In genomic region chr19:52028027-52028779, GRCh38 we compare ENCODE assay signal across 8 cellular contexts. TPM values are rescaled to one million over a fixed set of nuclear protein-coding genes. Genes with fewer than 3 reads are reported as not detected.
DNase-seq lines count a peak whose midpoint lies in the region; ATAC-seq and TF ChIP-seq lines count a peak whose summit lies in the region.

Gene ZNF614 (minus strand): TSS chr19:52028379. CDS start chr19:52025745, 2,634 bp downstream.

- DNase-seq in Daoy (ENCODE audit: low read depth) (peak; percentile 91), Karpas-422 (peak; percentile 97), RWPE2 (ENCODE audit: low spot score) (peak; percentile 80), activated gamma-delta T cell (lab: John Stamatoyannopoulos, UW) (peak; percentile 67), fibroblast of the conjunctiva (ENCODE audit: low read depth) (peak; percentile 53), nephron progenitor cell (peak; percentile 85)
- peak; percentile 86 for DNase-seq in stimulated activated naive CD8-positive, alpha-beta T cell treated with anti-CD3 and anti-CD28 coated beads, Interleukin-15, Interleukin-2, amounts not matched to agents 100 U/mL and 50 U/mL, for 24 hours

- no peaks in the 10 kb centered on the region for H3K27me3 ChIP-seq in Karpas-422 (ENCODE audit: low read length)
- H3K27me3 ChIP-seq in RWPE2 (ENCODE audit: insufficient read depth, poor library complexity, severe bottlenecking): no peaks in the 10 kb centered on the region

- peaks cover 15% of the 10 kb centered on the region for H3K4me1 ChIP-seq in Karpas-422 (ENCODE audit: low read length)
- peaks cover 15% of the 10 kb centered on the region for H3K4me1 ChIP-seq in RWPE2 (ENCODE audit: insufficient read depth, poor library complexity, severe bottlenecking)

- H3K9ac ChIP-seq in Karpas-422 (ENCODE audit: low read length): peak within 1 kb of the TSS; percentile 78

- peaks cover 75% of the 10 kb centered on the region for H3K36me3 ChIP-seq in Karpas-422 (ENCODE audit: insufficient read depth, low read length)
- H3K36me3 ChIP-seq in RWPE2 (ENCODE audit: low read depth): peaks cover 58% of the 10 kb centered on the region

- peaks cover 100% of the 10 kb centered on the region for H3K9me3 Mint-ChIP-seq in nephron progenitor cell

- H3K79me2 ChIP-seq in Karpas-422 (ENCODE audit: low read length): peaks cover 59% of the 10 kb centered on the region

- H3K27ac Mint-ChIP-seq in nephron progenitor cell: peak within 1 kb of the TSS; percentile 99

- H2AFZ ChIP-seq in Karpas-422 (ENCODE audit: low read length): peak within 1 kb of the TSS; percentile 88

- H4K20me1 ChIP-seq in Karpas-422 (ENCODE audit: insufficient read depth, low read depth, low read length): no peaks in the 10 kb centered on the region

- no peaks in the 10 kb centered on the region for H3K9me2 ChIP-seq in Karpas-422 (replicated peaks; ENCODE audit: insufficient read depth, low read length)

- H3K4me1 Mint-ChIP-seq in nephron progenitor cell: peaks cover 21% of the 10 kb centered on the region

- ATAC-seq in GM21825 (IDR thresholded peaks at IDR 0.05; ENCODE audit: unreplicated experiment) (peak; percentile 84), RWPE2 (ENCODE audit: low read depth) (peak; percentile 91)
- ATAC-seq in stimulated activated naive CD8-positive, alpha-beta T cell treated with anti-CD3 and anti-CD28 coated beads, Interleukin-15, Interleukin-2, amounts not matched to agents 100 U/mL and 50 U/mL, for 24 hours: peak; percentile 96

- H3K27me3 Mint-ChIP-seq in nephron progenitor cell (ENCODE audit: low read depth, poor library complexity): peaks cover 7% of the 10 kb centered on the region

- H3K4me3 ChIP-seq in Karpas-422 (ENCODE audit: low read length) (peak within 1 kb of the TSS; percentile 76), RWPE2 (ENCODE audit: severe bottlenecking) (peak within 1 kb of the TSS; percentile 82)

- H3K36me3 Mint-ChIP-seq in nephron progenitor cell (ENCODE audit: low read depth): peaks cover 100% of the 10 kb centered on the region

- H3K4me2 ChIP-seq in Karpas-422 (ENCODE audit: low read depth, low read length, poor library complexity, severe bottlenecking): peak within 1 kb of the TSS; percentile 97

- H3K27ac ChIP-seq in Karpas-422 (ENCODE audit: low read length) (peak within 1 kb of the TSS; percentile 75), RWPE2 (ENCODE audit: poor library complexity, severe bottlenecking) (peak within 1 kb of the TSS; percentile 65)

- TF ChIP-seq CTCF in RWPE2 (IDR thresholded peaks at IDR 0.05; ENCODE audit: poor library complexity, severe bottlenecking) (no peak), nephron progenitor cell (IDR thresholded peaks at IDR 0.05) (no peak)

- peak within 1 kb of the TSS; percentile 92 for H3K4me3 Mint-ChIP-seq in nephron progenitor cell

- H3K9me3 ChIP-seq in Karpas-422 (ENCODE audit: low read length): peaks cover 58% of the 10 kb centered on the region
- peaks cover 4% of the 10 kb centered on the region for H3K9me3 ChIP-seq in RWPE2 (ENCODE audit: severe bottlenecking)

RNA-seq across cellular contexts. Expression of gene ZNF614, which starts in this region (rescaled TPM):
- 12.1 and 14.8 TPM in 2 replicates for total RNA-seq in Daoy (2014; rRNA removed; shearing (Covaris generic))
- total RNA-seq in Karpas-422 (2014; rRNA removed; shearing (Covaris generic); ENCODE audit: low replicate concordance): 9.2 and 14.2 TPM in 2 replicates

Comparison
In these comparisons a context has a peak if more than half of its experiments do, and no peak if none do; other contexts are left out.
1. Peak in every context shown above with its lines: DNase-seq, ATAC-seq, H3K4me3 ChIP-seq and H3K27ac ChIP-seq.